Comparison of ENCODE assay signal across 23 cellular contexts in the genomic region with DNA sequence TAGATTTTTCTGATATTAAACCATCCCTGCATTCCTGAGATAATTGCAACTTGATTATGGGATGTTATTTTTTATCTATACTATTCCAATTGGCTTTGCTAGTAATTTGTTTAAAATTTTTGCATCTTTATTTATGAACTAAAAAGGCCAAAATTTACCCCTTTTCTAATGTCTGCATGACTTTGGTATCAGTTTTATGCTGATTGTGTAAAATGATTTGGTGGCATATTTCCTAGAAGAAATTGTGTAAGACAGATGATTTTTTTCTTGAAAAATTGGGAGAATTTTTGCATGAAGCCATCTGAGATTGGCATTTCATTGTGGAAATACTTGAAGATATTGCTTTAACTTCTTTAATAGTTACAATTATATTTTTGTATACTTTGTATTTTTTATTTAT.
"Had no signal": no experiment of that assay in that cellular context is flagged by ENCODE, and none has a peak within 500 bp of the region (broad histone marks: within the 10 kb centered on the region; RNA-seq: fewer than 3 reads in every experiment).

No MANE protein-coding gene starts in this region.

- H3K4me3 Mint-ChIP-seq: IgD-negative memory B cell, T-cell had no signal

- H3K4me2 ChIP-seq: SK-N-SH had no signal

- H3K9ac ChIP-seq: SK-N-SH had no signal

- H3K27me3 Mint-ChIP-seq: IgD-negative memory B cell, T-cell had no signal

- DNase-seq: KBM-7, MV-4-11, NCI-H1048, NCI-H1105, NCI-H1417, NCI-H1436 treated with DMSO at 0.1 percent for 48 hours, NCI-H1694, NCI-H187 treated with DMSO at 0.1 percent for 48 hours, NCI-H2029 treated with DMSO at 0.1 percent for 48 hours, NCI-H2171, NCI-H226, NCI-H446, NCI-H510A, NCI-H524 treated with DMSO at 0.1 percent for 48 hours, NCI-H69, NCI-H774, Right ventricle myocardium superior, RPMI8226, SIG-M5, SK-N-SH, SW 1271, T-cell had no signal

- H3K36me3 Mint-ChIP-seq: IgD-negative memory B cell had no signal

- ATAC-seq: T-cell had no signal

- H3K9me3 Mint-ChIP-seq: IgD-negative memory B cell had no signal

- H3K27ac Mint-ChIP-seq: IgD-negative memory B cell, T-cell had no signal
